Comparison of ENCODE assay signal across 1 cellular context in the genomic region with DNA sequence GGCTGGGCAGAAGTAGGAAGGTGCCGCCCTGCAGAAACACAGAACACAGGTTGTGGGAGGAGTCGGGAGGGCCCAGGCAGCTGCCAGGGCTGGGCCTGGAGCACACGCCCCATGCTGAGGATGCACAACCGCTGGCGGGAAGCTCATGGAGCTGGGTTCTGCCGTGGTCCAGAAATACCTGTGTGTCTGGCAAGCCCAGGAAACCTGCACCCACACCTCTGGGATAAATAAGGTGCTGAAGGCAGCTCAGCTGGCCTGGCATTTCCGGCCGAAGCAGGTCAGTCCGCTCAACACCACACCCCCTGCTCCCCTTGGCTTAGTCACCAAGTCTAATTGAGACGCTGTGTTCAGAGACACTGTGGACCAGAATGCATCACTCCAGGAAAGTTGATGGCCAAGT.
TF ChIP-seq lines count a peak whose summit lies in the region.

No MANE protein-coding gene starts in this region.

TF ChIP-seq in HepG2, 621 proteins besides CTCF, POLR2A, EP300 and RAD21:
- TF ChIP-seq, protein P1, sequence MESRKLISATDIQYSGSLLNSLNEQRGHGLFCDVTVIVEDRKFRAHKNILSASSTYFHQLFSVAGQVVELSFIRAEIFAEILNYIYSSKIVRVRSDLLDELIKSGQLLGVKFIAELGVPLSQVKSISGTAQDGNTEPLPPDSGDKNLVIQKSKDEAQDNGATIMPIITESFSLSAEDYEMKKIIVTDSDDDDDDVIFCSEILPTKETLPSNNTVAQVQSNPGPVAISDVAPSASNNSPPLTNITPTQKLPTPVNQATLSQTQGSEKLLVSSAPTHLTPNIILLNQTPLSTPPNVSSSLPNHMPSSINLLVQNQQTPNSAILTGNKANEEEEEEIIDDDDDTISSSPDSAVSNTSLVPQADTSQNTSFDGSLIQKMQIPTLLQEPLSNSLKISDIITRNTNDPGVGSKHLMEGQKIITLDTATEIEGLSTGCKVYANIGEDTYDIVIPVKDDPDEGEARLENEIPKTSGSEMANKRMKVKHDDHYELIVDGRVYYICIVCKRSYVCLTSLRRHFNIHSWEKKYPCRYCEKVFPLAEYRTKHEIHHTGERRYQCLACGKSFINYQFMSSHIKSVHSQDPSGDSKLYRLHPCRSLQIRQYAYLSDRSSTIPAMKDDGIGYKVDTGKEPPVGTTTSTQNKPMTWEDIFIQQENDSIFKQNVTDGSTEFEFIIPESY (CRISPR knock-in tag; IDR thresholded peaks at IDR 0.05): 0 out of 2 replicates have a peak, but pooled peaks have one; percentile 34
- TF ChIP-seq TAF1 (CRISPR knock-in tag; IDR thresholded peaks at IDR 0.05) (no peak), AGO2 (optimal IDR thresholded peaks at IDR 0.05; ENCODE audit: low read depth, low read length) (peak; percentile 20)
TF ChIP-seq in HepG2: peak in this region for 2.
